In the genomic region with DNA sequence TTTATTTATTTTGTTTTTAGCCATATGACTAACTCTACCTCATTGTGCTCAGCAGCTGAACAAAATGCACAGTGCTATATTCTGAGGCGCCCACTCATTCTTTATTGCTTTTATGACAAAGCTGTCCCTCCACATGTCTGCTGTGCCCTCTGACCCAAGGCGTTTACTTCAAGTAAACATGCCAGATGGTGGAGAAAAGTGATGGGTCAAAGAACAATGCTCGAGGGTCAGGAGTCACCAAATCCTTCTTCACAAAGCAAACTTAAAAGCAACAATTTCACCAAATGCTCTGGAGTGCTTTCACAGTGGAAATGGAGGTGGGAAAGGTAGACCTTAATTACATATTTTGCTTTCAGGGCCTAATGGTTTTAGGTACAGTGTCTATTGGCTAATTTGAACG, we compare ENCODE assay signal across 16 cellular contexts.
"Had no signal": no experiment of that assay in that cellular context is flagged by ENCODE, and none has a peak within 500 bp of the region (broad histone marks: within the 10 kb centered on the region; RNA-seq: fewer than 3 reads in every experiment).

No MANE protein-coding gene starts in this region.

- H3K4me3 ChIP-seq: coronary artery, ovary, sigmoid colon, stomach, thoracic aorta had no signal

- H3K4me1 ChIP-seq: sigmoid colon, stomach had no signal

- H3K27ac ChIP-seq: coronary artery, ovary, sigmoid colon, stomach, thoracic aorta had no signal

- ATAC-seq: activated naive CD4-positive, alpha-beta T cell treated with anti-CD3 and anti-CD28 coated beads, Interleukin-2, amount 50 U/mL, for 72 hours; activated T-cell treated with anti-CD3 and anti-CD28 coated beads, Interleukin-2, amount 50 U/mL, for 72 hours had no signal

- H3K36me3 ChIP-seq: ovary, sigmoid colon, stomach, thoracic aorta had no signal

- DNase-seq: activated CD4-positive, alpha-beta T cell treated with anti-CD3 and anti-CD28 coated beads, Interleukin-2, amount 10 ng/mL, durations not matched to agents 24 days and 14 days; activated CD4-positive, CD25-positive, alpha-beta regulatory T cell; activated CD8-positive, alpha-beta memory T cell treated with anti-CD3 and anti-CD28 coated beads, Interleukin-2, amount 50 U/mL, for 48 hours; activated gamma-delta T cell; activated T-cell treated with anti-CD3 and anti-CD28 coated beads, Interleukin-2, amount 50 U/mL, for 72 hours; caudate nucleus; effector CD8-positive, alpha-beta T cell; foreskin fibroblast; kidney glomerular epithelial cell; ovary; sigmoid colon; stimulated activated CD4-positive, alpha-beta T cell treated with anti-CD3 and anti-CD28 coated beads, Interleukin-1b, Interleukin-23, amount 100 ng/mL, for 48 hours; stomach had no signal

- H3K27me3 ChIP-seq: ovary, sigmoid colon, stomach had no signal

- H3K9me3 ChIP-seq: ovary, sigmoid colon, thoracic aorta had no signal
